In genomic region chr3:72241525-72241924, GRCh38 we compare ENCODE assay signal across 24 cellular contexts.
DNase-seq lines count a peak whose midpoint lies in the region; ATAC-seq and TF ChIP-seq lines count a peak whose summit lies in the region.
"Had no signal": no experiment of that assay in that cellular context is flagged by ENCODE, and none has a peak within 500 bp of the region (broad histone marks: within the 10 kb centered on the region; RNA-seq: fewer than 3 reads in every experiment).

No MANE protein-coding gene starts in this region.

- no peaks in the 10 kb centered on the region for H3K9me3 Mint-ChIP-seq in activated CD4-positive, alpha-beta T cell treated with anti-CD3 and anti-CD28 coated beads for 36 hours (ENCODE audit: low read depth)
- H3K9me3 Mint-ChIP-seq in activated T-cell treated with anti-CD3 and anti-CD28 coated beads, Interleukin-2, amount 50 U/mL, for 4 hours, result no peaks in the 10 kb centered on the region
- H3K9me3 Mint-ChIP-seq: CD8-positive, alpha-beta memory T cell had no signal

- peak; percentile 42 for ATAC-seq in activated CD4-positive, alpha-beta T cell treated with anti-CD3 and anti-CD28 coated beads for 36 hours
- ATAC-seq in activated T-cell treated with anti-CD3 and anti-CD28 coated beads, Interleukin-2, amount 50 U/mL, for 4 hours, result no peak
- no peak for ATAC-seq in gastrocnemius medialis
- ATAC-seq: A549 had no signal

- CTCF ChIA-PET in activated CD4-positive, alpha-beta T cell treated with anti-CD3 and anti-CD28 coated beads for 36 hours (lab: Charles Lee), result no interaction called here

- no peak overlapping the region for H3K4me3 ChIP-seq in gastrocnemius medialis
- H3K4me3 ChIP-seq: A549 had no signal

- no peak for TF ChIP-seq POLR2A in gastrocnemius medialis (IDR thresholded peaks at IDR 0.05)

- POLR2A ChIA-PET in activated CD4-positive, alpha-beta T cell treated with anti-CD3 and anti-CD28 coated beads for 36 hours (lab: Charles Lee), result no interaction called here

- no peaks in the 10 kb centered on the region for H3K9me3 ChIP-seq in gastrocnemius medialis
- H3K9me3 ChIP-seq: A549 had no signal

- no peak overlapping the region for H3K4me3 Mint-ChIP-seq in activated CD4-positive, alpha-beta T cell treated with anti-CD3 and anti-CD28 coated beads for 36 hours
- H3K4me3 Mint-ChIP-seq in activated T-cell treated with anti-CD3 and anti-CD28 coated beads, Interleukin-2, amount 50 U/mL, for 4 hours, result no peak overlapping the region
- H3K4me3 Mint-ChIP-seq: B cell; CD14-positive monocyte; CD4-positive, alpha-beta memory T cell; CD8-positive, alpha-beta memory T cell had no signal

- TF ChIP-seq CTCF in gastrocnemius medialis (IDR thresholded peaks at IDR 0.05 in 4 of 5, conservative IDR thresholded peaks at IDR 0.05 in 1 of 5), result no peak

- peaks cover 3% of the 10 kb centered on the region for H3K27me3 Mint-ChIP-seq in activated CD4-positive, alpha-beta T cell treated with anti-CD3 and anti-CD28 coated beads for 36 hours
- H3K27me3 Mint-ChIP-seq in activated T-cell treated with anti-CD3 and anti-CD28 coated beads, Interleukin-2, amount 50 U/mL, for 4 hours (ENCODE audit: low read depth), result no peaks in the 10 kb centered on the region
- H3K27me3 Mint-ChIP-seq: CD4-positive, CD25-positive, alpha-beta regulatory T cell had no signal

- H3K4me1 Mint-ChIP-seq in activated CD4-positive, alpha-beta T cell treated with anti-CD3 and anti-CD28 coated beads for 36 hours, result peaks cover 3% of the 10 kb centered on the region
- peaks cover 1% of the 10 kb centered on the region for H3K4me1 Mint-ChIP-seq in activated T-cell treated with anti-CD3 and anti-CD28 coated beads, Interleukin-2, amount 50 U/mL, for 4 hours (ENCODE audit: low read depth)
- H3K4me1 Mint-ChIP-seq: CD4-positive, alpha-beta memory T cell; CD8-positive, alpha-beta memory T cell had no signal

- no peaks in the 10 kb centered on the region for H3K36me3 ChIP-seq in gastrocnemius medialis

- H3K36me3 Mint-ChIP-seq in activated CD4-positive, alpha-beta T cell treated with anti-CD3 and anti-CD28 coated beads for 36 hours (ENCODE audit: low read depth), result no peaks in the 10 kb centered on the region
- H3K36me3 Mint-ChIP-seq in activated T-cell treated with anti-CD3 and anti-CD28 coated beads, Interleukin-2, amount 50 U/mL, for 4 hours (ENCODE audit: insufficient read depth), result no peaks in the 10 kb centered on the region
- H3K36me3 Mint-ChIP-seq: CD14-positive monocyte; CD4-positive, alpha-beta memory T cell; CD4-positive, CD25-positive, alpha-beta regulatory T cell had no signal

- H3K4me1 ChIP-seq in gastrocnemius medialis, result peaks cover 8 to 17% of the 10 kb centered on the region in 2 donors
- H3K4me1 ChIP-seq: A549 had no signal

- H3K27ac ChIP-seq in caudate nucleus (ENCODE audit: low read depth, low read length), result peak overlapping the region; percentile 90
- H3K27ac ChIP-seq in layer of hippocampus (ENCODE audit: low read depth, low read length), result peak overlapping the region; percentile 13
- H3K27ac ChIP-seq in temporal lobe (ENCODE audit: low read depth, low read length), result peak overlapping the region; percentile 88
- H3K27ac ChIP-seq in gastrocnemius medialis, result no peak overlapping the region
- H3K27ac ChIP-seq: 22Rv1, A549 had no signal

- no peak for DNase-seq in activated CD4-positive, alpha-beta T cell treated with anti-CD3 and anti-CD28 coated beads for 36 hours
- DNase-seq in activated CD4-positive, alpha-beta T cell treated with anti-CD3 and anti-CD28 coated beads, Interleukin-2, amount 50 U/mL, for 4 hours, result no peak
- no peak for DNase-seq in caudate nucleus (lab: John Stamatoyannopoulos, UW)
- DNase-seq in activated T-cell treated with anti-CD3 and anti-CD28 coated beads, Interleukin-2, amount 50 U/mL, for 4 hours, result no peak
- no peak for DNase-seq in GF-D8 (lab: John Stamatoyannopoulos, UW)
- DNase-seq in gastrocnemius medialis, result no peak
- DNase-seq: AML-193; CD4-positive, alpha-beta memory T cell; CD4-positive, CD25-positive, alpha-beta regulatory T cell; CD8-positive, alpha-beta memory T cell; COR-L47; DMS 273 treated with DMSO at 0.1 percent for 48 hours; DMS153; DMS53; DMS79; DND-41; EL; GDM1 had no signal

- H3K27me3 ChIP-seq in layer of hippocampus (ENCODE audit: control insufficient read depth, insufficient read depth, low read length) (no peaks in the 10 kb centered on the region), gastrocnemius medialis (no peaks in the 10 kb centered on the region)

- intact Hi-C loops in activated CD4-positive, alpha-beta T cell treated with anti-CD3 and anti-CD28 coated beads for 36 hours (cut with DNase I, micrococcal nuclease), result no loop called here
- intact Hi-C loops in gastrocnemius medialis (cut with DNase I; ENCODE audit: low total_unique reads), result loop anchor here (10.0 kb wide), 1 partner anchor 203 kb away; the partner anchor contains the start of gene RYBP

- H3K27ac Mint-ChIP-seq in activated CD4-positive, alpha-beta T cell treated with anti-CD3 and anti-CD28 coated beads for 36 hours, result no peak overlapping the region
- H3K27ac Mint-ChIP-seq: CD14-positive monocyte; CD4-positive, CD25-positive, alpha-beta regulatory T cell; CD8-positive, alpha-beta memory T cell had no signal

- in situ Hi-C loops in gastrocnemius medialis (cut with MboI; ENCODE audit: low sequenced_read_pairs in 4 of 4), result no loop called here

Comparison
In these comparisons a context has a peak if more than half of its experiments do, and no peak if none do; other contexts are left out.
1. H3K27ac ChIP-seq: peak in caudate nucleus (single experiment), layer of hippocampus (single experiment) and temporal lobe (single experiment); none in gastrocnemius medialis (0 of 4).